ENCODE assay signal across 8 cellular contexts in genomic region chr16:50067290-50067853, GRCh38. TPM values are rescaled to one million over a fixed set of nuclear protein-coding genes. Genes with fewer than 3 reads are reported as not detected.
DNase-seq lines count a peak whose midpoint lies in the region; ATAC-seq lines count a peak whose summit lies in the region.

No MANE protein-coding gene starts in this region.

- H3K36me3 ChIP-seq in HAP-1 (replicated peaks), result peaks cover 32% of the 10 kb centered on the region
- peaks cover 41% of the 10 kb centered on the region for H3K36me3 ChIP-seq in NT2/D1 (ENCODE audit: insufficient read depth, insufficient read length, low read length)

- H3K9me3 ChIP-seq in HAP-1, result no peaks in the 10 kb centered on the region
- H3K9me3 ChIP-seq in NT2/D1 (ENCODE audit: insufficient read depth, low read length), result no peaks in the 10 kb centered on the region

- H3K36me3 Mint-ChIP-seq in activated naive CD4-positive, alpha-beta T cell treated with anti-CD3 and anti-CD28 coated beads, Interleukin-2, amount 50 U/mL, for 72 hours, result peaks cover 18 to 23% of the 10 kb centered on the region in 2 donors
- H3K36me3 Mint-ChIP-seq in stimulated activated effector memory CD8-positive, alpha-beta T cell treated with anti-CD3 and anti-CD28 coated beads, Interleukin-12 subunit alpha, Interleukin-12 subunit beta, amount 100 ng/mL, for 72 hours, result peaks cover 49% of the 10 kb centered on the region

- ATAC-seq in activated naive CD4-positive, alpha-beta T cell treated with anti-CD3 and anti-CD28 coated beads, Interleukin-2, amount 50 U/mL, for 72 hours, result peak; percentile 19 to 43
- ATAC-seq in stimulated activated effector memory CD8-positive, alpha-beta T cell treated with anti-CD3 and anti-CD28 coated beads, Interleukin-12 subunit alpha, Interleukin-12 subunit beta, amount 100 ng/mL, for 72 hours, result peak; percentile 45
- ATAC-seq in HG03135 (IDR thresholded peaks at IDR 0.05; ENCODE audit: unreplicated experiment), result no peak

- H3K4me1 ChIP-seq in HAP-1, result peaks cover 14% of the 10 kb centered on the region
- no peaks in the 10 kb centered on the region for H3K4me1 ChIP-seq in NT2/D1 (ENCODE audit: insufficient read depth, insufficient read length)

- in situ Hi-C loops in HAP-1 (cut with MboI; ENCODE audit: low sequenced_read_pairs), result no loop called here

- H3K4me3 ChIP-seq in HAP-1 (peak overlapping the region; percentile 98), NT2/D1 (ENCODE audit: insufficient read length, low read depth) (no peak overlapping the region), iPS-11a (ENCODE audit: low read depth, low read length) (peak overlapping the region; percentile 1)

- peak overlapping the region; percentile 1 for H3K9ac ChIP-seq in NT2/D1 (ENCODE audit: insufficient read length, low read depth)

- H3K4me1 Mint-ChIP-seq in stimulated activated effector memory CD8-positive, alpha-beta T cell treated with anti-CD3 and anti-CD28 coated beads, Interleukin-12 subunit alpha, Interleukin-12 subunit beta, amount 100 ng/mL, for 72 hours, result peaks cover 43% of the 10 kb centered on the region

- peak overlapping the region; percentile 73 for H3K4me3 Mint-ChIP-seq in stimulated activated effector memory CD8-positive, alpha-beta T cell treated with anti-CD3 and anti-CD28 coated beads, Interleukin-12 subunit alpha, Interleukin-12 subunit beta, amount 100 ng/mL, for 72 hours

- peak overlapping the region; percentile 80 to 84 for H3K27ac Mint-ChIP-seq in activated naive CD4-positive, alpha-beta T cell treated with anti-CD3 and anti-CD28 coated beads, Interleukin-2, amount 50 U/mL, for 72 hours
- peak overlapping the region; percentile 84 for H3K27ac Mint-ChIP-seq in stimulated activated effector memory CD8-positive, alpha-beta T cell treated with anti-CD3 and anti-CD28 coated beads, Interleukin-12 subunit alpha, Interleukin-12 subunit beta, amount 100 ng/mL, for 72 hours

- H3K9me3 Mint-ChIP-seq in activated naive CD4-positive, alpha-beta T cell treated with anti-CD3 and anti-CD28 coated beads, Interleukin-2, amount 50 U/mL, for 72 hours, result no peaks in the 10 kb centered on the region
- no peaks in the 10 kb centered on the region for H3K9me3 Mint-ChIP-seq in stimulated activated effector memory CD8-positive, alpha-beta T cell treated with anti-CD3 and anti-CD28 coated beads, Interleukin-12 subunit alpha, Interleukin-12 subunit beta, amount 100 ng/mL, for 72 hours

- H3K27me3 ChIP-seq in HAP-1 (ENCODE audit: low read depth), result no peaks in the 10 kb centered on the region
- H3K27me3 ChIP-seq in NT2/D1 (ENCODE audit: insufficient read depth, insufficient read length), result no peaks in the 10 kb centered on the region

- peak; percentile 2 for DNase-seq in NCI-H1092 (lab: John Stamatoyannopoulos, UW)
- no peak for DNase-seq in NCI-H1092 treated with DMSO at 0.1 percent for 48 hours (lab: John Stamatoyannopoulos, UW)
- peak; percentile 60 to 62 for DNase-seq in HAP-1 (ENCODE audit: low spot score in 2 of 2)
- DNase-seq in NT2/D1 (ENCODE audit: low read depth, low spot score), result peak; percentile 20
- peak in 1 of 2 donors; percentile 39 for DNase-seq in activated naive CD4-positive, alpha-beta T cell treated with anti-CD3 and anti-CD28 coated beads, Interleukin-2, amount 50 U/mL, for 72 hours (ENCODE audit: low spot score in 2 of 2)
- peak in 1 of 2 donors; percentile 64 for DNase-seq in stimulated activated effector memory CD8-positive, alpha-beta T cell treated with anti-CD3 and anti-CD28 coated beads, Interleukin-12 subunit alpha, Interleukin-12 subunit beta, amount 100 ng/mL, for 72 hours (ENCODE audit: low spot score in 2 of 2)

RNA-seq across cellular contexts. Expression of gene HEATR3, which starts 1.6 kb away (rescaled TPM):
- 10 to 100 TPM; 18.6 to 31.6 TPM for total RNA-seq in activated naive CD4-positive, alpha-beta T cell treated with anti-CD3 and anti-CD28 coated beads, Interleukin-2, amount 50 U/mL, for 72 hours

RNA-seq across cellular contexts. Expression of gene CNEP1R1, which starts 42.3 kb away (rescaled TPM):
- total RNA-seq in activated naive CD4-positive, alpha-beta T cell treated with anti-CD3 and anti-CD28 coated beads, Interleukin-2, amount 50 U/mL, for 72 hours, result 10 to 100 TPM; 26.9 to 42.9 TPM
